ENCODE assay signal across 8 cellular contexts in genomic region chr16:10743610-10744369, GRCh38. TPM values are rescaled to one million over a fixed set of nuclear protein-coding genes. Genes with fewer than 3 reads are reported as not detected.
DNase-seq lines count a peak whose midpoint lies in the region; TF ChIP-seq lines count a peak whose summit lies in the region.

Gene NUBP1, plus strand, starts transcription at chr16:10743842. Its CDS starts 22 bp downstream, at chr16:10743864.

- TF ChIP-seq CTCF in neural cell (IDR thresholded peaks at IDR 0.05; ENCODE audit: poor library complexity, severe bottlenecking): no peak
- TF ChIP-seq CTCF in stomach (IDR thresholded peaks at IDR 0.05): no peak

- no peaks in the 10 kb centered on the region for H3K79me2 ChIP-seq in neural cell (replicated peaks; ENCODE audit: insufficient read depth, low read length)

- peaks cover 2% of the 10 kb centered on the region for H3F3A ChIP-seq in neural cell (ENCODE audit: insufficient read depth, low read length, poor library complexity, severe bottlenecking)

- peak within 1 kb of the TSS; percentile 97 for H3K9ac ChIP-seq in neural cell (ENCODE audit: low read length)

- TF ChIP-seq RAD21 in neural cell (conservative IDR thresholded peaks at IDR 0.05): peak; percentile 20

- H3K36me3 ChIP-seq in H7 (replicated peaks; ENCODE audit: control insufficient read depth, insufficient read depth, low read length): no peaks in the 10 kb centered on the region; the same call in 1 of the 2 replicates
- peaks cover 19% of the 10 kb centered on the region for H3K36me3 ChIP-seq in MG63
- H3K36me3 ChIP-seq in neural cell (ENCODE audit: insufficient read depth, low read length): no peaks in the 10 kb centered on the region
- peaks cover 18 to 25% (median 22%) of the 10 kb centered on the region in 4 donors for H3K36me3 ChIP-seq in stomach

- TF ChIP-seq EP300 in neural cell (conservative IDR thresholded peaks at IDR 0.05; ENCODE audit: poor library complexity, severe bottlenecking) (peak; percentile 75), stomach (IDR thresholded peaks at IDR 0.05) (no peak)

- peak within 1 kb of the TSS; percentile 94 for H3K4me2 ChIP-seq in neural cell (ENCODE audit: low read length)

- peak within 1 kb of the TSS; percentile 97 for H3K27ac ChIP-seq in neural cell (ENCODE audit: low read length)
- peak within 1 kb of the TSS; percentile 90 to 98 (median 96) for H3K27ac ChIP-seq in stomach

- H3K4me1 ChIP-seq in stomach: peaks cover 13 to 45% (median 28%) of the 10 kb centered on the region in 4 donors

- WGBS in stomach, 5 donors: 0 to 1% (median 0%) methylated on average over 49 to 57 of the region's 57 CpGs

- H3K9me2 ChIP-seq in neural cell (ENCODE audit: insufficient read depth, low read length): no peaks in the 10 kb centered on the region

- peak in 1 of 4 donors; percentile 12 for TF ChIP-seq POLR2A in stomach (IDR thresholded peaks at IDR 0.05)

- H3K27me3 ChIP-seq in H7 (ENCODE audit: control insufficient read depth, insufficient read depth, low read length): no peaks in the 10 kb centered on the region
- no peaks in the 10 kb centered on the region for H3K27me3 ChIP-seq in MG63
- H3K27me3 ChIP-seq in neural cell (ENCODE audit: insufficient read depth, low read depth, low read length): no peaks in the 10 kb centered on the region
- H3K27me3 ChIP-seq in stomach: no peaks in the 10 kb centered on the region

- no peaks in the 10 kb centered on the region for H4K20me1 ChIP-seq in neural cell (ENCODE audit: insufficient read depth)

- H3K9me3 ChIP-seq in MG63 (no peaks in the 10 kb centered on the region), neural cell (ENCODE audit: low read length) (no peaks in the 10 kb centered on the region), stomach (no peaks in the 10 kb centered on the region)

- intact Hi-C loops in stomach (cut with DNase I; ENCODE audit: low total_unique reads): no loop called here

- peak; percentile 97 for DNase-seq in ELF-1 (ENCODE audit: low read depth, low spot score)
- DNase-seq in H7: peak; percentile 96
- DNase-seq in MG63: peak; percentile 99
- peak; percentile 92 for DNase-seq in SHP77 treated with DMSO at 0.1 percent for 48 hours (lab: John Stamatoyannopoulos, UW)
- peak; percentile 96 for DNase-seq in activated gamma-delta T cell (lab: John Stamatoyannopoulos, UW)
- peak; percentile 98 for DNase-seq in fibroblast of the conjunctiva (ENCODE audit: low read depth)
- peak; percentile 100 for DNase-seq in stomach

- H2AFZ ChIP-seq in neural cell (ENCODE audit: low read depth, low read length): peak within 1 kb of the TSS; percentile 95

- peak within 1 kb of the TSS; percentile 86 for H3K4me3 ChIP-seq in H7 (ENCODE audit: insufficient read depth, low read depth, low read length)
- peak within 1 kb of the TSS; percentile 79 for H3K4me3 ChIP-seq in MG63
- H3K4me3 ChIP-seq in neural cell (ENCODE audit: low read length): peak within 1 kb of the TSS; percentile 83
- peak within 1 kb of the TSS; percentile 45 to 62 (median 52) for H3K4me3 ChIP-seq in stomach

TF ChIP-seq in neural cell, 6 proteins besides CTCF, POLR2A, EP300 and RAD21:
- TF ChIP-seq POLR2AphosphoS5 (IDR thresholded peaks at IDR 0.05) (peak; percentile 93), TAF1 (IDR thresholded peaks at IDR 0.05; ENCODE audit: low read depth) (peak; percentile 69), REST (IDR thresholded peaks at IDR 0.05; ENCODE audit: borderline replicate concordance) (peak; percentile 82), SMC3 (conservative IDR thresholded peaks at IDR 0.05; ENCODE audit: poor library complexity) (peak; percentile 40), MXI1 (conservative IDR thresholded peaks at IDR 0.05; ENCODE audit: poor library complexity, severe bottlenecking) (peak; percentile 100), EZH2 (IDR thresholded peaks at IDR 0.05; ENCODE audit: borderline replicate concordance, insufficient read depth, low read length, poor library complexity, severe bottlenecking) (no peak)

RNA-seq across cellular contexts. Expression of gene NUBP1, which starts in this region (rescaled TPM):
- total RNA-seq in H7 (2014; rRNA removed; shearing (Covaris generic)): 21.3 and 30.3 TPM in 2 replicates
- 45.2 and 57.5 TPM in 2 replicates for total RNA-seq in MG63 (2014; rRNA removed; shearing (Covaris generic); ENCODE audit: low replicate concordance)
- 19.7 and 33.3 TPM in 2 replicates for polyA plus RNA-seq in neural cell
- polyA minus RNA-seq in neural cell: 23.7 and 25.3 TPM in 2 replicates
- total RNA-seq in stomach: 100 to 1,000 TPM in 1 of 5 donors, 10 to 100 TPM in 3, 1 to 10 TPM in 1; 2.2 to 239 (median 22.8) TPM
- polyA plus RNA-seq in stomach: 10 to 100 TPM; 37.0 to 46.6 (median 41.1) TPM

Comparison
In these comparisons a context has a peak if more than half of its experiments do, and no peak if none do; other contexts are left out.
1. Peak in every context shown above with its lines: DNase-seq, H3K4me3 ChIP-seq and H3K27ac ChIP-seq.